9 cellular contexts compared by ENCODE assay signal in genomic region chr22:34861787-34862186, GRCh38.
"Had no signal": no experiment of that assay in that cellular context is flagged by ENCODE, and none has a peak within 500 bp of the region (broad histone marks: within the 10 kb centered on the region; RNA-seq: fewer than 3 reads in every experiment).

No MANE protein-coding gene starts in this region.

- FAIRE-seq: HepG2, HTR-8/SVneo, K562 had no signal

- H3K4me2 ChIP-seq: KMS-11 had no signal

- H3K9ac ChIP-seq: KMS-11 had no signal

- H3K4me3 ChIP-seq: K562 had no signal

- DNase-seq: IMR-90, KBM-7, KG1 had no signal

- H3K4me3 Mint-ChIP-seq: IgD-negative memory B cell had no signal

- H3K27ac ChIP-seq: HL-60, KMS-11 had no signal

- H3K4me1 Mint-ChIP-seq: IgD-negative memory B cell had no signal

- ATAC-seq: HepG2, K562 had no signal

- H3K27ac Mint-ChIP-seq: IgD-negative memory B cell had no signal
